Comparison of ENCODE assay signal across 36 cellular contexts in the genomic region with DNA sequence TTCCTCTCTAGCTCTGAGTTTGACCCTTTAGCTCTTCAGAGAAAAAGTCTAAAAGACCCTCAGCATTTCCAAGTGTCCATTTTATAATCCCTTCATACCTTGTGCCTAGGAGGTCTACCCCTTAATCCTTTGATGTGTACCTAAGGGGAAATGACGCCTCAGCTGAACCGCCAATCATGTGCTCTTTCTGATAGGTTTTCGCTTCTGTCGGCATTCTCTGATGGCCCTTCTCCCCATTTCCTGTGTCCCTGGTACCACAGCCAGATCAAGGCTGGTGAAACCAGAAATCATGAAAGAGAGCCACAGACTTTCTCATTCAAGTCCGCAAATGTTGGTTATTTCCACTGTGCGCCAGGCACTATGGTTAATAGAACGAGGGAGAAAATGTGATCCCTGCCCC.
DNase-seq lines count a peak whose midpoint lies in the region; ATAC-seq, FAIRE-seq and TF ChIP-seq lines count a peak whose summit lies in the region.
"Had no signal": no experiment of that assay in that cellular context is flagged by ENCODE, and none has a peak within 500 bp of the region (broad histone marks: within the 10 kb centered on the region; RNA-seq: fewer than 3 reads in every experiment).

No MANE protein-coding gene starts in this region.

- in situ Hi-C loops in HepG2 (cut with HindIII; ENCODE audit: extremely low pct_ligation_motif_present, low pct_unique_long_range_greater_than_20kb) (no loop called here), IMR-90 (cut with MboI; ENCODE audit: low sequenced_read_pairs) (no loop called here)

- H3K27ac ChIP-seq in HepG2 (ENCODE audit: extremely low read length, insufficient read depth, low read length) (no peak overlapping the region), right lobe of liver (no peak overlapping the region), A549 (no peak overlapping the region), H9 (ENCODE audit: insufficient read length, low read depth, low read length) (no peak overlapping the region), IMR-90 (ENCODE audit: insufficient read depth, low read length) (no peak overlapping the region)
- H3K27ac ChIP-seq: 22Rv1; BLaER1; BLaER1 treated with 17β-estradiol and CSF1 and Interleukin-3, amounts not matched to agents 10 nM and 100 nM; C4-2B had no signal

- H3K36me3 ChIP-seq in HepG2 (replicated peaks in 1 of 2; ENCODE audit: control insufficient read depth in 1 of 2, insufficient read depth in 2 of 2, low read length in 2 of 2), result no peaks in the 10 kb centered on the region
- no peaks in the 10 kb centered on the region for H3K36me3 ChIP-seq in right lobe of liver
- H3K36me3 ChIP-seq in IMR-90 (ENCODE audit: control insufficient read depth, insufficient read depth, low read length), result no peaks in the 10 kb centered on the region
- H3K36me3 ChIP-seq in MG63, result no peaks in the 10 kb centered on the region
- H3K36me3 ChIP-seq: BE2C, BLaER1 had no signal

- H4K91ac ChIP-seq in H9 (ENCODE audit: insufficient read length, low read depth, low read length) (no peak overlapping the region), IMR-90 (ENCODE audit: insufficient read depth, low read depth, low read length) (no peak overlapping the region)

- H4K5ac ChIP-seq in H9 (ENCODE audit: insufficient read length, low read depth, low read length), result no peak overlapping the region
- no peak overlapping the region for H4K5ac ChIP-seq in IMR-90 (ENCODE audit: low read depth, low read length)

- H3K56ac ChIP-seq in H9 (ENCODE audit: insufficient read length, low read depth, low read length) (no peak overlapping the region), IMR-90 (ENCODE audit: extremely low read depth, insufficient read depth, low read length) (no peak overlapping the region)

- H3K4me3 Mint-ChIP-seq in H9, result no peak overlapping the region
- H3K4me3 Mint-ChIP-seq: B cell; CD14-positive monocyte; CD4-positive, alpha-beta memory T cell; CD4-positive, alpha-beta T cell; CD4-positive, CD25-positive, alpha-beta regulatory T cell; CD8-positive, alpha-beta memory T cell; CD8-positive, alpha-beta T cell had no signal

- no peak for TF ChIP-seq CTCF in HepG2 (CRISPR knock-in tag; IDR thresholded peaks at IDR 0.05)
- TF ChIP-seq CTCF in right lobe of liver (IDR thresholded peaks at IDR 0.05), result no peak
- no peak for TF ChIP-seq CTCF in A549 (IDR thresholded peaks at IDR 0.05)
- TF ChIP-seq CTCF in H9 (conservative IDR thresholded peaks at IDR 0.05), result no peak
- no peak for TF ChIP-seq CTCF in IMR-90 (conservative IDR thresholded peaks at IDR 0.05; ENCODE audit: low read depth, low read length)

- DNase-seq in HepG2 (ENCODE audit: low spot score) (no peak), right lobe of liver (no peak), A549 (ENCODE audit: low read depth in 1 of 2, low spot score in 1 of 2) (no peak), H9 (no peak), IMR-90 (no peak), MG63 (no peak)
- DNase-seq: 8988T; ACHN; AML-193; BE2C; C1 segment of cervical spinal cord; Caco-2; Calu3; CD4-positive, alpha-beta memory T cell; CD4-positive, alpha-beta T cell; CD4-positive, CD25-positive, alpha-beta regulatory T cell; CD8-positive, alpha-beta memory T cell; CD8-positive, alpha-beta T cell; COR-L47; DMS 273 treated with DMSO at 0.1 percent for 48 hours; DMS153; DMS53; DMS79; DMS79 treated with DMSO at 0.1 percent for 48 hours; DND-41; EL had no signal

- dilution Hi-C loops in IMR-90 (cut with HindIII; ENCODE audit: low sequenced_read_pairs, unreplicated experiment), result no loop called here

- no peak overlapping the region for H3K18ac ChIP-seq in H9 (ENCODE audit: insufficient read length, low read depth, low read length)
- no peak overlapping the region for H3K18ac ChIP-seq in IMR-90 (ENCODE audit: low read depth, low read length)

- no peaks in the 10 kb centered on the region for H3K79me2 ChIP-seq in HepG2 (ENCODE audit: insufficient read depth, low read length)
- H3K79me2 ChIP-seq in H9 (ENCODE audit: insufficient read depth, low read length), result no peaks in the 10 kb centered on the region

- H3K36me3 Mint-ChIP-seq in H9 (ENCODE audit: insufficient read depth in 1 of 3, low read depth in 3 of 3), result no peaks in the 10 kb centered on the region

- TF ChIP-seq POLR2A in HepG2 (IDR thresholded peaks at IDR 0.05; ENCODE audit: insufficient read depth in 1 of 2, low read depth in 2 of 2, low read length in 2 of 2) (no peak), right lobe of liver (IDR thresholded peaks at IDR 0.05) (no peak), A549 (IDR thresholded peaks at IDR 0.05; ENCODE audit: low read length) (no peak), IMR-90 (IDR thresholded peaks at IDR 0.05; ENCODE audit: low read depth, low read length) (no peak)

- no peak overlapping the region for H2AK5ac ChIP-seq in H9 (ENCODE audit: insufficient read length, low read length)
- H2AK5ac ChIP-seq in IMR-90 (ENCODE audit: low read depth, low read length), result no peak overlapping the region

- 96% methylated on average over 7 of the region's 7 CpGs for WGBS in HepG2 (ENCODE audit: low lambda C conversion rate)
- 97% methylated on average over 7 of the region's 7 CpGs for WGBS in right lobe of liver (ENCODE audit: insufficient coverage, low coverage, low lambda C conversion rate, missing lambda C conversion rate)
- WGBS in A549 (ENCODE audit: missing lambda C conversion rate), result 94% methylated on average over 7 of the region's 7 CpGs
- WGBS in H9 (ENCODE audit: extremely low coverage, insufficient read length, low lambda C conversion rate), result no CpG with 5 or more reads among the region's 7 CpGs
- WGBS in IMR-90 (ENCODE audit: extremely low coverage in 2 of 2, insufficient read length in 1 of 2), 2 experiments, result no CpG with 5 or more reads among the region's 7 CpGs

- FAIRE-seq in HepG2 (lab: Jason Lieb, UNC) (no peak), A549 (lab: Jason Lieb, UNC) (no peak)
- FAIRE-seq: A204.1, D721Med had no signal

- H3T11ph ChIP-seq in H9 (ENCODE audit: low read length), result no peak overlapping the region

- no peak overlapping the region for H2BK12ac ChIP-seq in H9 (ENCODE audit: insufficient read length, low read depth, low read length)

- H4K20me1 ChIP-seq in HepG2 (ENCODE audit: insufficient read depth, low read length) (no peaks in the 10 kb centered on the region), H9 (ENCODE audit: control insufficient read depth, insufficient read depth, insufficient read length) (no peaks in the 10 kb centered on the region), IMR-90 (ENCODE audit: insufficient read depth, low read length) (no peaks in the 10 kb centered on the region)
- H4K20me1 ChIP-seq: BLaER1; BLaER1 treated with 17β-estradiol and CSF1 and Interleukin-3, amounts not matched to agents 10 nM and 100 nM had no signal

- H3K23me2 ChIP-seq in H9 (ENCODE audit: insufficient read length, low read depth, low read length, poor library complexity, severe bottlenecking), result no peaks in the 10 kb centered on the region

- H4K8ac ChIP-seq in H9 (replicated peaks; ENCODE audit: insufficient read length, low read depth, low read length), result no peak overlapping the region
- no peak overlapping the region for H4K8ac ChIP-seq in IMR-90 (ENCODE audit: low read depth in 2 of 2, low read length in 2 of 2)

- no peak overlapping the region for H2AFZ ChIP-seq in HepG2 (ENCODE audit: low read length)
- no peak overlapping the region for H2AFZ ChIP-seq in H9 (ENCODE audit: low read length)
- no peak overlapping the region for H2AFZ ChIP-seq in IMR-90 (replicated peaks; ENCODE audit: low read length, poor library complexity)

- H3K9ac ChIP-seq in HepG2 (ENCODE audit: insufficient read depth, low read depth, low read length) (no peak overlapping the region), H9 (ENCODE audit: extremely low read depth, insufficient read length, low read length) (no peak overlapping the region), IMR-90 (ENCODE audit: low read depth, low read length) (no peak overlapping the region)
- H3K9ac ChIP-seq: BLaER1; BLaER1 treated with 17β-estradiol and CSF1 and Interleukin-3, amounts not matched to agents 10 nM and 100 nM had no signal

- H3K4me3 ChIP-seq in HepG2 (replicated peaks in 1 of 3; ENCODE audit: insufficient read depth in 1 of 3, low read depth in 2 of 3, low read length in 3 of 3), result no peak overlapping the region
- no peak overlapping the region for H3K4me3 ChIP-seq in right lobe of liver
- no peak overlapping the region for H3K4me3 ChIP-seq in A549
- H3K4me3 ChIP-seq in IMR-90 (ENCODE audit: insufficient read depth, low read depth, low read length), result no peak overlapping the region
- H3K4me3 ChIP-seq in MG63, result no peak overlapping the region
- H3K4me3 ChIP-seq: BLaER1; BLaER1 treated with 17β-estradiol and CSF1 and Interleukin-3, amounts not matched to agents 10 nM and 100 nM had no signal

- POLR2A ChIA-PET in HepG2 (lab: Yijun Ruan, JAX), result no interaction called here
- POLR2A ChIA-PET in A549 (lab: Yijun Ruan, JAX), result no interaction called here
- POLR2A ChIA-PET in IMR-90 (lab: Charles Lee; ENCODE audit: unreplicated experiment), result interaction anchor here (0.5 kb wide), 1 partner anchor 8 kb away, joined by 3 read pairs; no protein-coding TSS in a partner anchor

- H3K4me1 ChIP-seq in HepG2 (ENCODE audit: insufficient read depth, low read length) (no peaks in the 10 kb centered on the region), right lobe of liver (no peaks in the 10 kb centered on the region), A549 (no peaks in the 10 kb centered on the region), H9 (ENCODE audit: insufficient read depth, low read length) (no peaks in the 10 kb centered on the region), IMR-90 (ENCODE audit: control insufficient read depth, insufficient read depth, low read length) (no peaks in the 10 kb centered on the region)
- H3K4me1 ChIP-seq: BE2C; BLaER1; BLaER1 treated with 17β-estradiol and CSF1 and Interleukin-3, amounts not matched to agents 10 nM and 100 nM; Caco-2 had no signal

- H2BK15ac ChIP-seq in H9 (ENCODE audit: low read depth, low read length), result no peak overlapping the region
- H2BK15ac ChIP-seq in IMR-90 (ENCODE audit: low read depth, low read length), result no peak overlapping the region

- H3K9me1 ChIP-seq in IMR-90 (ENCODE audit: insufficient read depth, low read length), result no peaks in the 10 kb centered on the region

- H3K27me3 ChIP-seq in HepG2 (ENCODE audit: control insufficient read depth in 1 of 2, insufficient read depth in 2 of 2, low read length in 2 of 2) (no peaks in the 10 kb centered on the region), right lobe of liver (no peaks in the 10 kb centered on the region), H9 (ENCODE audit: insufficient read depth, low read length) (no peaks in the 10 kb centered on the region), IMR-90 (ENCODE audit: control insufficient read depth, insufficient read depth, low read length) (no peaks in the 10 kb centered on the region), MG63 (no peaks in the 10 kb centered on the region)
- H3K27me3 ChIP-seq: BE2C; BLaER1; BLaER1 treated with 17β-estradiol and CSF1 and Interleukin-3, amounts not matched to agents 10 nM and 100 nM had no signal

- no peaks in the 10 kb centered on the region for H3K9me3 Mint-ChIP-seq in H9
- H3K9me3 Mint-ChIP-seq: CD4-positive, alpha-beta memory T cell; CD4-positive, alpha-beta T cell; CD4-positive, CD25-positive, alpha-beta regulatory T cell; CD8-positive, alpha-beta memory T cell; CD8-positive, alpha-beta T cell had no signal

- H2BK120ac ChIP-seq in H9 (ENCODE audit: low read depth, low read length, poor library complexity, severe bottlenecking), result no peak overlapping the region
- H2BK120ac ChIP-seq in IMR-90 (ENCODE audit: low read depth, low read length), result no peak overlapping the region

- H3K27ac Mint-ChIP-seq in H9, result peak overlapping the region in 1 of 3 experiments; percentile 30; a peak in 1 of 7 replicates
- H3K27ac Mint-ChIP-seq: B cell; CD14-positive monocyte; CD4-positive, alpha-beta memory T cell; CD4-positive, alpha-beta T cell; CD8-positive, alpha-beta T cell had no signal

- intact Hi-C loops in HepG2 (cut with micrococcal nuclease; ENCODE audit: unreplicated experiment) (no loop called here), right lobe of liver (cut with DNase I) (no loop called here), IMR-90 (cut with micrococcal nuclease) (no loop called here)

- CTCF ChIA-PET in HepG2 (lab: Yijun Ruan, JAX; ENCODE audit: low intra/inter-chr PET ratio, low total read pairs) (no interaction called here), A549 (lab: Yijun Ruan, JAX) (interaction anchor here (0.9 kb wide), 1 partner anchor 12 kb away, joined by 3 read pairs; no protein-coding TSS in a partner anchor), IMR-90 (lab: Yijun Ruan, JAX) (no interaction called here)

- H2BK5ac ChIP-seq in H9 (ENCODE audit: insufficient read length, low read length), result no peak overlapping the region
- H2BK5ac ChIP-seq in IMR-90 (ENCODE audit: low read depth, low read length, poor library complexity, severe bottlenecking), result no peak overlapping the region

- H3K14ac ChIP-seq in H9 (ENCODE audit: insufficient read depth, low read length) (no peak overlapping the region), IMR-90 (replicated peaks; ENCODE audit: low read depth, low read length) (no peak overlapping the region)

- H3K79me1 ChIP-seq in H9 (ENCODE audit: insufficient read depth, low read depth, low read length, poor library complexity, severe bottlenecking) (no peaks in the 10 kb centered on the region), IMR-90 (ENCODE audit: low read depth in 1 of 2, low read length in 2 of 2) (no peaks in the 10 kb centered on the region)

- H3K4ac ChIP-seq in H9 (ENCODE audit: low read depth, low read length), result no peak overlapping the region
- no peak overlapping the region for H3K4ac ChIP-seq in IMR-90 (ENCODE audit: low read depth, low read length)

- peak overlapping the region; percentile 45 for H3K23ac ChIP-seq in H9 (ENCODE audit: insufficient read length, low read depth, low read length)
- no peak overlapping the region for H3K23ac ChIP-seq in IMR-90 (ENCODE audit: low read depth, low read length)

- H2BK20ac ChIP-seq in H9 (ENCODE audit: low read depth, low read length, poor library complexity, severe bottlenecking) (no peak overlapping the region), IMR-90 (ENCODE audit: low read depth, low read length) (no peak overlapping the region)

- no peaks in the 10 kb centered on the region for H3K9me3 ChIP-seq in HepG2 (ENCODE audit: low read length)
- H3K9me3 ChIP-seq in right lobe of liver, result no peaks in the 10 kb centered on the region
- H3K9me3 ChIP-seq in A549, result no peaks in the 10 kb centered on the region
- no peaks in the 10 kb centered on the region for H3K9me3 ChIP-seq in H9 (ENCODE audit: control insufficient read depth, low read depth, low read length)
- H3K9me3 ChIP-seq in IMR-90 (ENCODE audit: control insufficient read depth, insufficient read depth, low read length), result no peaks in the 10 kb centered on the region
- H3K9me3 ChIP-seq in MG63, result no peaks in the 10 kb centered on the region
- H3K9me3 ChIP-seq: BE2C; BLaER1; BLaER1 treated with 17β-estradiol and CSF1 and Interleukin-3, amounts not matched to agents 10 nM and 100 nM had no signal

- H3K4me1 Mint-ChIP-seq in H9, result peaks cover 4% of the 10 kb centered on the region in 2 experiments; a peak in 3 of 4 replicates
- H3K4me1 Mint-ChIP-seq: B cell; CD14-positive monocyte; CD8-positive, alpha-beta memory T cell had no signal

- no peaks in the 10 kb centered on the region for H3K27me3 Mint-ChIP-seq in H9 (ENCODE audit: low read depth)
- H3K27me3 Mint-ChIP-seq: B cell; CD4-positive, alpha-beta memory T cell; CD4-positive, alpha-beta T cell; CD4-positive, CD25-positive, alpha-beta regulatory T cell; CD8-positive, alpha-beta memory T cell had no signal

- TF ChIP-seq EP300 in HepG2 (IDR thresholded peaks at IDR 0.05; ENCODE audit: low read depth in 2 of 2, low read length in 2 of 2) (no peak), HepG2 (CRISPR knock-in tag; IDR thresholded peaks at IDR 0.05; ENCODE audit: borderline replicate concordance) (no peak), A549 (IDR thresholded peaks at IDR 0.05) (no peak)

- BruUV-seq in HepG2 (replicated peaks; lab: Mats Ljungman, UMichigan) (no TSS peak), IMR-90 (replicated peaks; lab: Mats Ljungman, UMichigan) (no TSS peak)

- no peak overlapping the region for H2AK9ac ChIP-seq in IMR-90 (replicated peaks; ENCODE audit: low read depth, low read length, poor library complexity)

- ATAC-seq in HepG2 (no peak), right lobe of liver (no peak), A549 (no peak), IMR-90 (ENCODE audit: low read depth) (no peak), GM18873 (IDR thresholded peaks at IDR 0.05; ENCODE audit: low FRiP score, unreplicated experiment) (no peak), SK-N-SH treated with all-trans-retinoic acid at 6 μM for 48 hours (no peak)
- ATAC-seq: CD8-positive, alpha-beta T cell had no signal

- no peak overlapping the region for H3K4me2 ChIP-seq in HepG2 (ENCODE audit: low read depth, low read length)
- no peak overlapping the region for H3K4me2 ChIP-seq in A549
- H3K4me2 ChIP-seq in H9 (ENCODE audit: insufficient read depth, insufficient read length, low read length), result no peak overlapping the region
- H3K4me2 ChIP-seq in IMR-90 (ENCODE audit: low read depth, low read length), result no peak overlapping the region
- H3K4me2 ChIP-seq: BLaER1; BLaER1 treated with 17β-estradiol and CSF1 and Interleukin-3, amounts not matched to agents 10 nM and 100 nM had no signal

- TF ChIP-seq RAD21 in HepG2 (CRISPR knock-in tag; IDR thresholded peaks at IDR 0.05) (no peak), A549 (conservative IDR thresholded peaks at IDR 0.05 in 1 of 2, IDR thresholded peaks at IDR 0.05 in 1 of 2) (no peak), IMR-90 (IDR thresholded peaks at IDR 0.05; ENCODE audit: low read length) (no peak)
